ENCODE assay signal across 16 cellular contexts in genomic region chr16:80700558-80700957, GRCh38.
DNase-seq lines count a peak whose midpoint lies in the region; ATAC-seq and TF ChIP-seq lines count a peak whose summit lies in the region.
"Had no signal": no experiment of that assay in that cellular context is flagged by ENCODE, and none has a peak within 500 bp of the region (broad histone marks: within the 10 kb centered on the region; RNA-seq: fewer than 3 reads in every experiment).

No MANE protein-coding gene starts in this region.

- H3K4me1 Mint-ChIP-seq in CD4-positive, alpha-beta T cell (ENCODE audit: low read depth), result peaks cover 28% of the 10 kb centered on the region
- H3K4me1 Mint-ChIP-seq in CD8-positive, alpha-beta T cell (ENCODE audit: low read depth), result peaks cover 21% of the 10 kb centered on the region
- H3K4me1 Mint-ChIP-seq in effector memory CD8-positive, alpha-beta T cell (ENCODE audit: low read depth in 2 of 2), result peaks cover 17 to 30% of the 10 kb centered on the region in 2 donors
- peaks cover 11% of the 10 kb centered on the region for H3K4me1 Mint-ChIP-seq in activated naive CD4-positive, alpha-beta T cell treated with anti-CD3 and anti-CD28 coated beads, Interleukin-2, amount 10 ng/mL, durations not matched to agents 7 days and 5 days

- no peaks in the 10 kb centered on the region for H3K4me1 ChIP-seq in CD8-positive, alpha-beta T cell (ENCODE audit: insufficient read depth, low read length)
- H3K4me1 ChIP-seq: A549, BE2C, Caco-2 had no signal

- intact Hi-C loops in CD4-positive, alpha-beta T cell (cut with DNase I, micrococcal nuclease), result no loop called here
- intact Hi-C loops in CD8-positive, alpha-beta T cell (cut with DNase I, micrococcal nuclease), result no loop called here

- H3K36me3 Mint-ChIP-seq in CD4-positive, alpha-beta T cell (ENCODE audit: low read depth), result no peaks in the 10 kb centered on the region
- H3K36me3 Mint-ChIP-seq in CD8-positive, alpha-beta T cell, result no peaks in the 10 kb centered on the region
- no peaks in the 10 kb centered on the region for H3K36me3 Mint-ChIP-seq in effector memory CD8-positive, alpha-beta T cell (ENCODE audit: insufficient read depth)
- H3K36me3 Mint-ChIP-seq in activated naive CD4-positive, alpha-beta T cell treated with anti-CD3 and anti-CD28 coated beads, Interleukin-2, amount 10 ng/mL, durations not matched to agents 7 days and 5 days, result peaks cover 14% of the 10 kb centered on the region

- no peaks in the 10 kb centered on the region for H3K36me3 ChIP-seq in CD8-positive, alpha-beta T cell (ENCODE audit: insufficient read depth, low read length)
- H3K36me3 ChIP-seq: BE2C had no signal

- H3K27me3 Mint-ChIP-seq in CD4-positive, alpha-beta T cell, result no peaks in the 10 kb centered on the region
- H3K27me3 Mint-ChIP-seq in CD8-positive, alpha-beta T cell (ENCODE audit: low read depth), result no peaks in the 10 kb centered on the region
- no peaks in the 10 kb centered on the region for H3K27me3 Mint-ChIP-seq in effector memory CD8-positive, alpha-beta T cell
- H3K27me3 Mint-ChIP-seq in activated naive CD4-positive, alpha-beta T cell treated with anti-CD3 and anti-CD28 coated beads, Interleukin-2, amount 10 ng/mL, durations not matched to agents 7 days and 5 days, result no peaks in the 10 kb centered on the region
- H3K27me3 Mint-ChIP-seq: IgD-negative memory B cell had no signal

- POLR2A ChIA-PET in CD4-positive, alpha-beta T cell (lab: Charles Lee), result no interaction called here
- POLR2A ChIA-PET in CD8-positive, alpha-beta T cell (lab: Charles Lee), result no interaction called here

- peak overlapping the region; percentile 22 for H3K27ac Mint-ChIP-seq in CD4-positive, alpha-beta T cell
- H3K27ac Mint-ChIP-seq in CD8-positive, alpha-beta T cell, result peak overlapping the region; percentile 38
- H3K27ac Mint-ChIP-seq in effector memory CD8-positive, alpha-beta T cell, result peak overlapping the region in 1 of 2 donors; percentile 72
- H3K27ac Mint-ChIP-seq in activated naive CD4-positive, alpha-beta T cell treated with anti-CD3 and anti-CD28 coated beads, Interleukin-2, amount 10 ng/mL, durations not matched to agents 7 days and 5 days, result no peak overlapping the region
- H3K27ac Mint-ChIP-seq: IgD-negative memory B cell had no signal

- H3K9me3 Mint-ChIP-seq in CD4-positive, alpha-beta T cell, result peaks cover 6% of the 10 kb centered on the region
- peaks cover 5% of the 10 kb centered on the region for H3K9me3 Mint-ChIP-seq in CD8-positive, alpha-beta T cell
- H3K9me3 Mint-ChIP-seq in effector memory CD8-positive, alpha-beta T cell, result no peaks in the 10 kb centered on the region
- H3K9me3 Mint-ChIP-seq in activated naive CD4-positive, alpha-beta T cell treated with anti-CD3 and anti-CD28 coated beads, Interleukin-2, amount 10 ng/mL, durations not matched to agents 7 days and 5 days, result peaks cover 8% of the 10 kb centered on the region

- no peak overlapping the region for H3K4me3 Mint-ChIP-seq in CD4-positive, alpha-beta T cell
- no peak overlapping the region for H3K4me3 Mint-ChIP-seq in CD8-positive, alpha-beta T cell
- H3K4me3 Mint-ChIP-seq in effector memory CD8-positive, alpha-beta T cell, result peak overlapping the region in 1 of 2 donors; percentile 2
- no peak overlapping the region for H3K4me3 Mint-ChIP-seq in activated naive CD4-positive, alpha-beta T cell treated with anti-CD3 and anti-CD28 coated beads, Interleukin-2, amount 10 ng/mL, durations not matched to agents 7 days and 5 days
- H3K4me3 Mint-ChIP-seq: IgD-negative memory B cell had no signal

- no peak for DNase-seq in CD4-positive, alpha-beta T cell
- no peak for DNase-seq in CD8-positive, alpha-beta T cell
- no peak for DNase-seq in effector memory CD8-positive, alpha-beta T cell
- no peak for DNase-seq in activated naive CD4-positive, alpha-beta T cell treated with anti-CD3 and anti-CD28 coated beads, Interleukin-2, amount 10 ng/mL, durations not matched to agents 7 days and 5 days
- DNase-seq: BE2C; Caco-2; CD8-positive, alpha-beta memory T cell; DND-41; GDM1 had no signal

- TF ChIP-seq CTCF in CD4-positive, alpha-beta T cell (IDR thresholded peaks at IDR 0.05), result no peak
- no peak for TF ChIP-seq CTCF in CD8-positive, alpha-beta T cell (IDR thresholded peaks at IDR 0.05)

- H3K27me3 ChIP-seq in CD4-positive, alpha-beta T cell (ENCODE audit: control insufficient read depth, insufficient read depth, low read length), result no peaks in the 10 kb centered on the region
- no peaks in the 10 kb centered on the region for H3K27me3 ChIP-seq in CD8-positive, alpha-beta T cell (ENCODE audit: insufficient read depth, low read length)
- H3K27me3 ChIP-seq: BE2C had no signal

- H3K9me3 ChIP-seq in CD4-positive, alpha-beta T cell (ENCODE audit: control insufficient read depth, low read length), result no peaks in the 10 kb centered on the region
- no peaks in the 10 kb centered on the region for H3K9me3 ChIP-seq in CD8-positive, alpha-beta T cell (ENCODE audit: low read length)
- H3K9me3 ChIP-seq: A549, BE2C, Caco-2 had no signal

- CTCF ChIA-PET in CD4-positive, alpha-beta T cell (lab: Charles Lee), result no interaction called here
- CTCF ChIA-PET in CD8-positive, alpha-beta T cell (lab: Charles Lee), result no interaction called here
- CTCF ChIA-PET in activated naive CD4-positive, alpha-beta T cell treated with anti-CD3 and anti-CD28 coated beads, Interleukin-2, amount 10 ng/mL, durations not matched to agents 7 days and 5 days (lab: Charles Lee), result interaction anchor here (1.6 to 1.7 kb wide), 2 partner anchors 173 to 174 kb away, joined by 4 to 5 read pairs; no protein-coding TSS in a partner anchor

- no peak overlapping the region for H3K4me3 ChIP-seq in CD8-positive, alpha-beta T cell (ENCODE audit: low read depth, low read length)
- H3K4me3 ChIP-seq: A549 had no signal

- no peak overlapping the region for H3K27ac ChIP-seq in CD4-positive, alpha-beta T cell (ENCODE audit: low read depth, low read length)
- no peak overlapping the region for H3K27ac ChIP-seq in CD8-positive, alpha-beta T cell (ENCODE audit: low read depth, low read length)
- H3K27ac ChIP-seq: A549, C4-2B had no signal

- ATAC-seq in CD4-positive, alpha-beta T cell (ENCODE audit: poor library complexity), result no peak
- no peak for ATAC-seq in CD8-positive, alpha-beta T cell
- ATAC-seq in HG02885 (IDR thresholded peaks at IDR 0.05; ENCODE audit: poor library complexity, unreplicated experiment), result peak; percentile 44
- ATAC-seq in effector memory CD8-positive, alpha-beta T cell (replicated peaks), result peak; percentile 24
- ATAC-seq in HG02610 (IDR thresholded peaks at IDR 0.05; ENCODE audit: unreplicated experiment), result no peak
- ATAC-seq in HG02840 (IDR thresholded peaks at IDR 0.05; ENCODE audit: low FRiP score, unreplicated experiment), result no peak
- ATAC-seq: A549, HCT116 had no signal

Comparison
In these comparisons a context has a peak if more than half of its experiments do, and no peak if none do; other contexts are left out.
1. ATAC-seq: peak in HG02885 (single experiment) and effector memory CD8-positive, alpha-beta T cell (single experiment); none in CD4-positive, alpha-beta T cell (single experiment), CD8-positive, alpha-beta T cell (single experiment), HG02610 (single experiment) and HG02840 (single experiment).